Comparison of ENCODE assay signal across 14 cellular contexts in genomic region chrX:13489451-13489850, GRCh38.
DNase-seq lines count a peak whose midpoint lies in the region; TF ChIP-seq lines count a peak whose summit lies in the region.
"Had no signal": no experiment of that assay in that cellular context is flagged by ENCODE, and none has a peak within 500 bp of the region (broad histone marks: within the 10 kb centered on the region; RNA-seq: fewer than 3 reads in every experiment).

No MANE protein-coding gene starts in this region.

- CTCF ChIA-PET in activated CD4-positive, alpha-beta T cell treated with anti-CD3 and anti-CD28 coated beads, Interleukin-2, amount 10 ng/mL, durations not matched to agents 7 days and 5 days (lab: Charles Lee), result interaction anchor here (1.8 to 4.3 kb wide), 2 partner anchors 397 to 543 kb away, joined by 6 to 43 read pairs; no protein-coding TSS in a partner anchor

- H3K27me3 ChIP-seq in ascending aorta (no peaks in the 10 kb centered on the region), SJCRH30 (no peaks in the 10 kb centered on the region)

- H3K36me3 ChIP-seq in ascending aorta (no peaks in the 10 kb centered on the region), SJCRH30 (no peaks in the 10 kb centered on the region)
- H3K36me3 ChIP-seq: prostate gland had no signal

- H3K27ac Mint-ChIP-seq in activated CD4-positive, alpha-beta T cell treated with anti-CD3 and anti-CD28 coated beads, Interleukin-2, amount 10 ng/mL, durations not matched to agents 7 days and 5 days, result no peak overlapping the region
- H3K27ac Mint-ChIP-seq: CD4-positive, alpha-beta T cell had no signal

- H3K4me1 Mint-ChIP-seq in activated CD4-positive, alpha-beta T cell treated with anti-CD3 and anti-CD28 coated beads, Interleukin-2, amount 10 ng/mL, durations not matched to agents 7 days and 5 days, result peaks cover 24% of the 10 kb centered on the region

- H3K36me3 Mint-ChIP-seq in activated CD4-positive, alpha-beta T cell treated with anti-CD3 and anti-CD28 coated beads, Interleukin-2, amount 10 ng/mL, durations not matched to agents 7 days and 5 days (ENCODE audit: low read depth), result no peaks in the 10 kb centered on the region
- H3K36me3 Mint-ChIP-seq: immature natural killer cell had no signal

- POLR2A ChIA-PET in activated CD4-positive, alpha-beta T cell treated with anti-CD3 and anti-CD28 coated beads, Interleukin-2, amount 10 ng/mL, durations not matched to agents 7 days and 5 days (lab: Charles Lee), result no interaction called here

- TF ChIP-seq CTCF in ascending aorta (IDR thresholded peaks at IDR 0.05) (no peak), fibroblast of villous mesenchyme (IDR thresholded peaks at IDR 0.05; ENCODE audit: insufficient read depth, low read depth, low read length) (no peak), retinal pigment epithelial cell (conservative IDR thresholded peaks at IDR 0.05; ENCODE audit: low read depth, low read length) (no peak)

- DNase-seq in EL (peak; percentile 51), ascending aorta (ENCODE audit: low spot score in 2 of 2) (peak; percentile 39 to 80), fibroblast of villous mesenchyme (ENCODE audit: low read depth) (peak; percentile 84), retinal pigment epithelial cell (ENCODE audit: low read depth) (peak; percentile 58), SJCRH30 (no peak), NCI-H2029 treated with DMSO at 0.1 percent for 48 hours (lab: John Stamatoyannopoulos, UW) (no peak), NCI-H1436 treated with DMSO at 0.1 percent for 48 hours (lab: John Stamatoyannopoulos, UW) (no peak)
- DNase-seq in activated CD4-positive, alpha-beta T cell treated with anti-CD3 and anti-CD28 coated beads, Interleukin-2, amount 10 ng/mL, durations not matched to agents 7 days and 5 days, result no peak
- DNase-seq: activated T-cell treated with anti-CD3 and anti-CD28 coated beads, Interleukin-2, amount 50 U/mL, for 1 hour; CD4-positive, alpha-beta T cell; immature natural killer cell had no signal

- no peak overlapping the region for H3K4me3 Mint-ChIP-seq in activated CD4-positive, alpha-beta T cell treated with anti-CD3 and anti-CD28 coated beads, Interleukin-2, amount 10 ng/mL, durations not matched to agents 7 days and 5 days
- H3K4me3 Mint-ChIP-seq: CD4-positive, alpha-beta T cell; dendritic cell treated with granulocyte-macrophage colony-stimulating factor and Interleukin-4, amounts not matched to agents 40 ng/mL and 50 ng/mL, for 4 days; immature natural killer cell had no signal

- H3K27ac ChIP-seq in ascending aorta (no peak overlapping the region), SJCRH30 (no peak overlapping the region)
- H3K27ac ChIP-seq: prostate gland had no signal

- intact Hi-C loops in ascending aorta (cut with DNase I), result loop anchor here (2.0 to 10.0 kb wide), 5 partner anchors 92 to 543 kb away; no protein-coding TSS in a partner anchor

- H3K4me1 ChIP-seq in ascending aorta (peaks cover 0 to 10% of the 10 kb centered on the region in 2 donors), SJCRH30 (peaks cover 23% of the 10 kb centered on the region)
- H3K4me1 ChIP-seq: prostate gland had no signal

- H3K27me3 Mint-ChIP-seq in activated CD4-positive, alpha-beta T cell treated with anti-CD3 and anti-CD28 coated beads, Interleukin-2, amount 10 ng/mL, durations not matched to agents 7 days and 5 days, result no peaks in the 10 kb centered on the region
- H3K27me3 Mint-ChIP-seq: CD4-positive, alpha-beta T cell; dendritic cell treated with granulocyte-macrophage colony-stimulating factor and Interleukin-4, amounts not matched to agents 40 ng/mL and 50 ng/mL, for 4 days had no signal

- H3K9me3 Mint-ChIP-seq in activated CD4-positive, alpha-beta T cell treated with anti-CD3 and anti-CD28 coated beads, Interleukin-2, amount 10 ng/mL, durations not matched to agents 7 days and 5 days, result no peaks in the 10 kb centered on the region
- H3K9me3 Mint-ChIP-seq: CD4-positive, alpha-beta T cell; dendritic cell treated with granulocyte-macrophage colony-stimulating factor and Interleukin-4, amounts not matched to agents 40 ng/mL and 50 ng/mL, for 4 days; immature natural killer cell had no signal

- H3K4me3 ChIP-seq in ascending aorta (no peak overlapping the region), fibroblast of villous mesenchyme (ENCODE audit: low read depth, low read length) (no peak overlapping the region), retinal pigment epithelial cell (ENCODE audit: low read length) (no peak overlapping the region), SJCRH30 (no peak overlapping the region)
- H3K4me3 ChIP-seq: GM12878, prostate gland had no signal

- H3K9me3 ChIP-seq in ascending aorta, result no peaks in the 10 kb centered on the region
- no peaks in the 10 kb centered on the region for H3K9me3 ChIP-seq in SJCRH30 (replicated peaks)
- H3K9me3 ChIP-seq: prostate gland had no signal

Comparison
In these comparisons a context has a peak if more than half of its experiments do, and no peak if none do; other contexts are left out.
1. DNase-seq: peak in EL (single experiment), ascending aorta (2 of 2), fibroblast of villous mesenchyme (single experiment) and retinal pigment epithelial cell (single experiment); none in SJCRH30 (0 of 2), NCI-H2029 treated with DMSO at 0.1 percent for 48 hours (single experiment), activated CD4-positive, alpha-beta T cell treated with anti-CD3 and anti-CD28 coated beads, Interleukin-2, amount 10 ng/mL, durations not matched to agents 7 days and 5 days (single experiment) and NCI-H1436 treated with DMSO at 0.1 percent for 48 hours (single experiment).